1 cellular context compared by ENCODE assay signal in genomic region chr15:51724673-51725072, GRCh38.
TF ChIP-seq lines count a peak whose summit lies in the region.

No MANE protein-coding gene starts in this region.

TF ChIP-seq in WTC11, 78 proteins besides CTCF, POLR2A, EP300 and RAD21 (continued from another document):
- TF ChIP-seq TEAD1 (CRISPR knock-in tag; IDR thresholded peaks at IDR 0.05) (no peak), ZNF263 (CRISPR knock-in tag; IDR thresholded peaks at IDR 0.05; ENCODE audit: low read depth) (no peak), ZNF425 (CRISPR knock-in tag; conservative IDR thresholded peaks at IDR 0.05) (no peak)
